In the genomic region with DNA sequence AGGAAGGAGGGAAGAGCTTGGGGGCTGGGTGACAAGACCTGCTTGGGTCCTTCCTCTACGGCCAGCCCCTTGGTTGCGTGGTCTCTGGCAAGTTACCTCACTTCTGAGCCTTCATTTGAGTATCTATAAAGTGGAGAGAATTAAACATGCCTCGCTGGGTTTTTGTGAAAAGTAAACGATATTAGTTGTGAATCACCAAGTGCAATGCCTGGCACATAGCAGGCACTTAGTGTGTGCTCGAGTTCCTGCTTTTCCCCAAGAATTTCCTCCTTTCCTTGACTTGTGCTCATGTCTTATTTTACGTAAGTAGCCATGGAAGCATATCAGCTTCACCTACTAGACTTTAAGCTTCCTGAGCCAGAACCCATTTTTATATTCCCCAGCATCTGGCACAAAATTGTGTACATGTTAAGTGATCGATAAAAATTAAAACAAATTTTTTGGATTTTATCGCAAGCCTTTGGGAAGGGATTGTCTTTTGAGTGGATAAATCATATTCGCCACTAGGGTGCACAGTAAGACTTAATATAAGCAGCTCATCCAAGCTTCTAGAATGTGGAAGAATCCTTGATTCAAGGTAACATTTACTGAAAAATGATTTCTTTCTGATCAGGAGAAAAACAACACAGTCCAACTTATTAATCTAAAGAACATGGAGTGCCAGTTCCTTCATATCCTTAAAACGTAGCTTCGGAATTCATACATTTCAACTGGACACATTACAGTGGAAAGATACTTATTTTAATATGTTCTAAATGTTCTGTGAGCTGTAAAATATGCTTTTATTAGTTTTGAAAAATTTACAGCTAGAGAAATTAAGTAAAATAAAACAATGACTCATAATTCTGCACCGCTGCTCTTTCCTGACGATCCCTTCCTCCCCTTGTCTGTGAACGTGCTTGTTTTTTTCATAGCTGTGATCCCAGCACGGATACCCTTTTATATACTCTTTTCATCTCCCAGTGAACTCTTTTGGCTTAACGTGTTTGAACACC, we compare ENCODE assay signal across 9 cellular contexts. TPM values are rescaled to one million over a fixed set of nuclear protein-coding genes. Genes with fewer than 3 reads are reported as not detected.
DNase-seq lines count a peak whose midpoint lies in the region; FAIRE-seq and TF ChIP-seq lines count a peak whose summit lies in the region.
"Had no signal": no experiment of that assay in that cellular context is flagged by ENCODE, and none has a peak within 500 bp of the region (broad histone marks: within the 10 kb centered on the region; RNA-seq: fewer than 3 reads in every experiment).

No MANE protein-coding gene starts in this region.

- peaks cover 29% of the 10 kb centered on the region for H3K4me1 Mint-ChIP-seq in MCF 10A (ENCODE audit: insufficient read depth, unreplicated experiment)

- intact Hi-C loops in MCF 10A (cut with micrococcal nuclease), result loop anchor here (1.0 to 10.0 kb wide), 5 partner anchors 32 to 516 kb away; no protein-coding TSS in a partner anchor

- no TSS peak for BruUV-seq in MCF 10A (replicated peaks; lab: Mats Ljungman, UMichigan)

- POLR2A ChIA-PET in MCF 10A (lab: Yijun Ruan, JAX), result interaction anchor here (0.5 to 1.9 kb wide), 14 partner anchors 8 to 308 kb away, joined by 3 to 6 read pairs (median 3); no protein-coding TSS in a partner anchor

- H3K36me3 Mint-ChIP-seq in MCF 10A (ENCODE audit: insufficient read depth, unreplicated experiment), result peaks cover 15% of the 10 kb centered on the region

- H3K9me3 Mint-ChIP-seq in MCF 10A (ENCODE audit: unreplicated experiment), result no peaks in the 10 kb centered on the region

- peak; percentile 63 for DNase-seq in EL
- peak; percentile 11 for DNase-seq in NCI-H1105 (lab: John Stamatoyannopoulos, UW)
- peak; percentile 55 for DNase-seq in MCF 10A (ENCODE audit: unreplicated experiment)
- DNase-seq in lung microvascular endothelial cell (ENCODE audit: low read depth in 2 of 2), result peak; percentile 73 to 74
- DNase-seq in urothelium cell line (ENCODE audit: low spot score), result no peak
- DNase-seq in COLO668 (lab: John Stamatoyannopoulos, UW; ENCODE audit: unreplicated experiment), result no peak
- DNase-seq in HK-2 (ENCODE audit: unreplicated experiment), result no peak
- no peak for DNase-seq in NCI-H226

- CTCF ChIA-PET in MCF 10A (lab: Yijun Ruan, JAX), result interaction anchor here (0.5 to 7.6 kb wide), 51 partner anchors 10 to 1348 kb away, joined by 3 to 103 read pairs (median 4); partner anchors contain the start of gene SLC25A47

- peak; percentile 60 for TF ChIP-seq CTCF in MCF 10A (IDR thresholded peaks at IDR 0.05; ENCODE audit: unreplicated experiment)

- no peak for FAIRE-seq in urothelium cell line (lab: Jason Lieb, UNC)
- FAIRE-seq: keratinocyte had no signal

- H3K27me3 Mint-ChIP-seq in MCF 10A (ENCODE audit: insufficient read depth, unreplicated experiment), result no peaks in the 10 kb centered on the region

- no peak overlapping the region for H3K4me3 Mint-ChIP-seq in MCF 10A (ENCODE audit: unreplicated experiment)

- H3K27ac Mint-ChIP-seq in MCF 10A (ENCODE audit: low read depth, unreplicated experiment), result no peak overlapping the region

RNA-seq across cellular contexts. Expression of gene WDR25, which starts 8.8 kb away (rescaled TPM):
- total RNA-seq in MCF 10A (2022) (14.3 and 18.2 TPM in 2 replicates), lung microvascular endothelial cell (21.4 and 40.3 TPM in 2 replicates)

Comparison
In these comparisons a context has a peak if more than half of its experiments do, and no peak if none do; other contexts are left out.
1. DNase-seq: peak in EL (single experiment), NCI-H1105 (single experiment), MCF 10A (single experiment) and lung microvascular endothelial cell (2 of 2); none in urothelium cell line (single experiment), COLO668 (single experiment), HK-2 (single experiment) and NCI-H226 (single experiment).